ENCODE assay signal across 25 cellular contexts in genomic region chr5:179152941-179153340, GRCh38.
"Had no signal": no experiment of that assay in that cellular context is flagged by ENCODE, and none has a peak within 500 bp of the region (broad histone marks: within the 10 kb centered on the region; RNA-seq: fewer than 3 reads in every experiment).

No MANE protein-coding gene starts in this region.

- H3K36me3 ChIP-seq: colonic mucosa, esophagus squamous epithelium, gastrocnemius medialis, ovary, prostate gland had no signal

- H3K4me1 Mint-ChIP-seq: activated CD4-positive, alpha-beta T cell treated with anti-CD3 and anti-CD28 coated beads, Interleukin-2, amount 10 ng/mL, durations not matched to agents 7 days and 5 days; activated CD8-positive, alpha-beta memory T cell treated with anti-CD3 and anti-CD28 coated beads, Interleukin-2, amount 10 ng/mL, durations not matched to agents 7 days and 5 days; activated naive CD8-positive, alpha-beta T cell treated with anti-CD3 and anti-CD28 coated beads for 36 hours; activated T-helper 17 cell treated with anti-CD3 and anti-CD28 coated beads, Interleukin-2, amount 50 U/mL, for 72 hours; central memory CD8-positive, alpha-beta T cell; endodermal cell; naive thymus-derived CD4-positive, alpha-beta T cell had no signal

- H3K9me3 Mint-ChIP-seq: activated CD8-positive, alpha-beta T cell treated with anti-CD3 and anti-CD28 coated beads for 36 hours; activated naive CD8-positive, alpha-beta T cell treated with anti-CD3 and anti-CD28 coated beads for 36 hours; activated T-helper 17 cell treated with anti-CD3 and anti-CD28 coated beads, Interleukin-2, amount 50 U/mL, for 72 hours; central memory CD8-positive, alpha-beta T cell; endodermal cell; naive thymus-derived CD4-positive, alpha-beta T cell; stimulated activated effector memory CD8-positive, alpha-beta T cell treated with anti-CD3 and anti-CD28 coated beads, Interleukin-12 subunit alpha, Interleukin-12 subunit beta, amount 100 ng/mL, for 72 hours; T-helper 2 cell treated with Interferon-gamma antibody and Interleukin-4, amounts not matched to agents 5 μg/mL and 100 μg/mL, for 36 hours; type B pancreatic cell had no signal

- H3K4me3 Mint-ChIP-seq: activated CD4-positive, alpha-beta T cell treated with anti-CD3 and anti-CD28 coated beads, Interleukin-2, amount 10 ng/mL, durations not matched to agents 7 days and 5 days; activated CD8-positive, alpha-beta memory T cell treated with anti-CD3 and anti-CD28 coated beads, Interleukin-2, amount 10 ng/mL, durations not matched to agents 7 days and 5 days; activated CD8-positive, alpha-beta T cell treated with anti-CD3 and anti-CD28 coated beads for 36 hours; activated naive CD8-positive, alpha-beta T cell treated with anti-CD3 and anti-CD28 coated beads for 36 hours; activated T-helper 17 cell treated with anti-CD3 and anti-CD28 coated beads, Interleukin-2, amount 50 U/mL, for 72 hours; central memory CD8-positive, alpha-beta T cell; endodermal cell; stimulated activated effector memory CD8-positive, alpha-beta T cell treated with anti-CD3 and anti-CD28 coated beads, Interleukin-12 subunit alpha, Interleukin-12 subunit beta, amount 100 ng/mL, for 72 hours; T-helper 2 cell treated with Interferon-gamma antibody and Interleukin-4, amounts not matched to agents 5 μg/mL and 100 μg/mL, for 36 hours; type B pancreatic cell had no signal

- H3K27me3 ChIP-seq: colonic mucosa, esophagus squamous epithelium, gastrocnemius medialis, ovary had no signal

- H3K27me3 Mint-ChIP-seq: activated CD4-positive, alpha-beta T cell treated with anti-CD3 and anti-CD28 coated beads, Interleukin-2, amount 10 ng/mL, durations not matched to agents 7 days and 5 days; activated CD8-positive, alpha-beta memory T cell treated with anti-CD3 and anti-CD28 coated beads, Interleukin-2, amount 10 ng/mL, durations not matched to agents 7 days and 5 days; activated CD8-positive, alpha-beta T cell treated with anti-CD3 and anti-CD28 coated beads for 36 hours; activated naive CD8-positive, alpha-beta T cell treated with anti-CD3 and anti-CD28 coated beads for 36 hours; activated T-helper 17 cell treated with anti-CD3 and anti-CD28 coated beads, Interleukin-2, amount 50 U/mL, for 72 hours; naive thymus-derived CD4-positive, alpha-beta T cell; type B pancreatic cell had no signal

- H3K36me3 Mint-ChIP-seq: activated CD8-positive, alpha-beta memory T cell treated with anti-CD3 and anti-CD28 coated beads, Interleukin-2, amount 10 ng/mL, durations not matched to agents 7 days and 5 days; activated naive CD8-positive, alpha-beta T cell treated with anti-CD3 and anti-CD28 coated beads for 36 hours; naive thymus-derived CD4-positive, alpha-beta T cell; stimulated activated effector memory CD8-positive, alpha-beta T cell treated with anti-CD3 and anti-CD28 coated beads, Interleukin-12 subunit alpha, Interleukin-12 subunit beta, amount 100 ng/mL, for 72 hours; type B pancreatic cell had no signal

- DNase-seq: activated CD4-positive, alpha-beta T cell treated with anti-CD3 and anti-CD28 coated beads, Interleukin-2, amount 10 ng/mL, durations not matched to agents 7 days and 5 days; activated CD4-positive, CD25-positive, alpha-beta regulatory T cell treated with anti-CD3 and anti-CD28 coated beads, Interleukin-2, amount 50 U/mL, for 72 hours; activated CD8-positive, alpha-beta memory T cell treated with anti-CD3 and anti-CD28 coated beads, Interleukin-2, amount 10 ng/mL, durations not matched to agents 7 days and 5 days; activated CD8-positive, alpha-beta T cell treated with anti-CD3 and anti-CD28 coated beads for 36 hours; activated naive CD4-positive, alpha-beta T cell treated with Interleukin-2 at 50 U/mL for 16 hours; activated naive CD8-positive, alpha-beta T cell treated with anti-CD3 and anti-CD28 coated beads for 36 hours; activated T-cell treated with anti-CD3 and anti-CD28 coated beads for 4 hours; colonic mucosa; endodermal cell; esophagus squamous epithelium; gastrocnemius medialis; hippocampal formation; left colon; naive thymus-derived CD4-positive, alpha-beta T cell; stimulated activated CD4-positive, alpha-beta T cell treated with anti-CD3 and anti-CD28 coated beads, Interleukin-1b, Interleukin-23, amount 100 ng/mL, for 48 hours had no signal

- FAIRE-seq: astrocyte had no signal

- H3K4me3 ChIP-seq: colonic mucosa, esophagus squamous epithelium, gastrocnemius medialis, ovary, prostate gland had no signal

- ATAC-seq: activated CD8-positive, alpha-beta memory T cell treated with anti-CD3 and anti-CD28 coated beads, Interleukin-2, amount 10 ng/mL, durations not matched to agents 7 days and 5 days; activated CD8-positive, alpha-beta T cell treated with anti-CD3 and anti-CD28 coated beads for 36 hours; activated T-helper 17 cell treated with anti-CD3 and anti-CD28 coated beads, Interleukin-2, amount 50 U/mL, for 72 hours; gastrocnemius medialis; left colon; SK-N-SH treated with all-trans-retinoic acid at 6 μM for 48 hours; stimulated activated effector memory CD8-positive, alpha-beta T cell treated with anti-CD3 and anti-CD28 coated beads, Interleukin-12 subunit alpha, Interleukin-12 subunit beta, amount 100 ng/mL, for 72 hours had no signal

- H3K27ac Mint-ChIP-seq: activated CD4-positive, alpha-beta T cell treated with anti-CD3 and anti-CD28 coated beads, Interleukin-2, amount 10 ng/mL, durations not matched to agents 7 days and 5 days; activated CD8-positive, alpha-beta memory T cell treated with anti-CD3 and anti-CD28 coated beads, Interleukin-2, amount 10 ng/mL, durations not matched to agents 7 days and 5 days; activated CD8-positive, alpha-beta T cell treated with anti-CD3 and anti-CD28 coated beads for 36 hours; activated naive CD8-positive, alpha-beta T cell treated with anti-CD3 and anti-CD28 coated beads for 36 hours; activated T-helper 17 cell treated with anti-CD3 and anti-CD28 coated beads, Interleukin-2, amount 50 U/mL, for 72 hours; endodermal cell; naive thymus-derived CD4-positive, alpha-beta T cell; stimulated activated effector memory CD8-positive, alpha-beta T cell treated with anti-CD3 and anti-CD28 coated beads, Interleukin-12 subunit alpha, Interleukin-12 subunit beta, amount 100 ng/mL, for 72 hours; T-helper 2 cell treated with Interferon-gamma antibody and Interleukin-4, amounts not matched to agents 5 μg/mL and 100 μg/mL, for 36 hours; type B pancreatic cell had no signal

- H3K4me1 ChIP-seq: colonic mucosa, esophagus squamous epithelium, gastrocnemius medialis, prostate gland had no signal

- H3K9me3 ChIP-seq: colonic mucosa, esophagus squamous epithelium, gastrocnemius medialis, ovary, prostate gland had no signal

- H3K27ac ChIP-seq: colonic mucosa, esophagus squamous epithelium, gastrocnemius medialis, ovary, prostate gland, VCaP had no signal
